Comparison of ENCODE assay signal across 11 cellular contexts in genomic region chr13:32261567-32261966, GRCh38. TPM values are rescaled to one million over a fixed set of nuclear protein-coding genes. Genes with fewer than 3 reads are reported as not detected.
DNase-seq lines count a peak whose midpoint lies in the region; ATAC-seq and TF ChIP-seq lines count a peak whose summit lies in the region.
"Had no signal": no experiment of that assay in that cellular context is flagged by ENCODE, and none has a peak within 500 bp of the region (broad histone marks: within the 10 kb centered on the region; RNA-seq: fewer than 3 reads in every experiment).

No MANE protein-coding gene starts in this region.

- DNase-seq in DMS79 treated with DMSO at 0.1 percent for 48 hours (lab: John Stamatoyannopoulos, UW) (peak; percentile 1), DMS79 (lab: John Stamatoyannopoulos, UW) (no peak), epithelial cell of esophagus (ENCODE audit: low read depth) (peak; percentile 75), lung microvascular endothelial cell (ENCODE audit: low read depth in 2 of 2) (peak; percentile 95 to 99), uterus (peak; percentile 88 to 96), H7 (no peak)
- DNase-seq in activated CD4-positive, CD25-positive, alpha-beta regulatory T cell treated with anti-CD3 and anti-CD28 coated beads, Interleukin-2, amount 50 U/mL, for 72 hours, result no peak
- DNase-seq: activated naive CD4-positive, alpha-beta T cell treated with Interleukin-2 at 50 U/mL for 16 hours; NCI-H524 had no signal

- TF ChIP-seq CTCF in epithelial cell of esophagus (IDR thresholded peaks at IDR 0.05; ENCODE audit: insufficient read depth, low read depth, low read length, missing control alignments), result no peak
- no peak for TF ChIP-seq CTCF in uterus (IDR thresholded peaks at IDR 0.05)

- H3K36me3 ChIP-seq in uterus, result no peaks in the 10 kb centered on the region
- H3K36me3 ChIP-seq in H7 (replicated peaks; ENCODE audit: control insufficient read depth, insufficient read depth, low read length), result no peaks in the 10 kb centered on the region

- TF ChIP-seq POLR2A in uterus (IDR thresholded peaks at IDR 0.05), result peak in 1 of 2 donors; percentile 68

- H3K4me3 ChIP-seq in epithelial cell of esophagus (ENCODE audit: low read length) (no peak overlapping the region), uterus (no peak overlapping the region), H7 (ENCODE audit: insufficient read depth, low read depth, low read length) (no peak overlapping the region)
- H3K4me3 ChIP-seq: A549 had no signal

- H3K27ac ChIP-seq in uterus, result peak overlapping the region; percentile 78 to 88
- H3K27ac ChIP-seq: A549 had no signal

- no peaks in the 10 kb centered on the region for H3K9me3 ChIP-seq in uterus
- H3K9me3 ChIP-seq: A549 had no signal

- H3K27me3 ChIP-seq in uterus, result no peaks in the 10 kb centered on the region
- no peaks in the 10 kb centered on the region for H3K27me3 ChIP-seq in H7 (ENCODE audit: control insufficient read depth, insufficient read depth, low read length)

- H3K4me1 ChIP-seq in uterus, result no peaks in the 10 kb centered on the region
- H3K4me1 ChIP-seq: A549 had no signal

- intact Hi-C loops in uterus (cut with DNase I; ENCODE audit: low total_unique reads), result no loop called here

- no peak for ATAC-seq in HG02759 (IDR thresholded peaks at IDR 0.05; ENCODE audit: unreplicated experiment)
- ATAC-seq: A549 had no signal

RNA-seq across cellular contexts. Expression of gene ZAR1L, which starts 53.6 kb away (rescaled TPM):
- total RNA-seq in lung microvascular endothelial cell (not detected in 2 replicates), uterus (not detected)
- total RNA-seq in H7 (2014; rRNA removed; shearing (Covaris generic)), result 0.11 TPM in 1 of 2 replicates, not detected in the other

RNA-seq across cellular contexts. Expression of gene BRCA2, which starts 53.7 kb away (rescaled TPM):
- total RNA-seq in lung microvascular endothelial cell (1.2 and 3.3 TPM in 2 replicates), uterus (10 to 100 TPM in 1 of 4 donors, 1 to 10 TPM in 1, under 1 TPM in 2; 0.26 to 11.5 (median 0.89) TPM)
- 12.9 and 13.8 TPM in 2 replicates for total RNA-seq in H7 (2014; rRNA removed; shearing (Covaris generic))

Comparison
In these comparisons a context has a peak if more than half of its experiments do, and no peak if none do; other contexts are left out.
1. DNase-seq: peak in DMS79 treated with DMSO at 0.1 percent for 48 hours (single experiment), epithelial cell of esophagus (single experiment), lung microvascular endothelial cell (2 of 2) and uterus (2 of 2); none in DMS79 (single experiment), H7 (single experiment) and activated CD4-positive, CD25-positive, alpha-beta regulatory T cell treated with anti-CD3 and anti-CD28 coated beads, Interleukin-2, amount 50 U/mL, for 72 hours (single experiment).